1 cellular context compared by ENCODE assay signal in the genomic region with DNA sequence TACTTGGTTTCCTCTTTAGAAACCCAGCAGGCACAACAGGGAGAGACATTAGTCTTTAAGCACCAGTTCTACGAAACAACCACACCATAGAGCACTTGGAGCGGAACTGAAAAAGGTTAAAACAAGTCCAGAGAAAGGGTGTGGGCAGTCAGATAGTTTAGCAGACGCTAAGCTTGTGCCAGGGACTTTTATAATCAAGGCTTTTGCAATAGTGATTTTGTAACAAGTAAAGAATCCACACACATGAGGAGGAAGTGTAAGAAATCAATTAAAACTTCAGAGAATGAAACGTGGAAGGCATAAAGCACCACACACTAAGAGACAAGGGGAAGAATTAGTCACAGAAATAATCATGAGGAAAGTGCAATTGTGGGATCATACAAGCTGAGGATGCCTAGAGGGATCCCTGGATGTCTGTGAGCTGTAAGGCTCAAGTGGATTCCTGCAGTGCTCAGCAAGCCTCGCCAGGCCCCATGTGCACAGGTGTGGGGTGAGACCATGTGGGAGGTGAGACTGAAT.
A peak's percentile ranks its signal among the peaks of the same experiment; 100 is the strongest.
TF ChIP-seq lines count a peak whose summit lies in the region.

No MANE protein-coding gene starts in this region.

TF ChIP-seq in GM12878, 131 proteins besides CTCF, POLR2A, EP300 and RAD21 (continued from another document and continues in another):
- TF ChIP-seq, protein P1, sequence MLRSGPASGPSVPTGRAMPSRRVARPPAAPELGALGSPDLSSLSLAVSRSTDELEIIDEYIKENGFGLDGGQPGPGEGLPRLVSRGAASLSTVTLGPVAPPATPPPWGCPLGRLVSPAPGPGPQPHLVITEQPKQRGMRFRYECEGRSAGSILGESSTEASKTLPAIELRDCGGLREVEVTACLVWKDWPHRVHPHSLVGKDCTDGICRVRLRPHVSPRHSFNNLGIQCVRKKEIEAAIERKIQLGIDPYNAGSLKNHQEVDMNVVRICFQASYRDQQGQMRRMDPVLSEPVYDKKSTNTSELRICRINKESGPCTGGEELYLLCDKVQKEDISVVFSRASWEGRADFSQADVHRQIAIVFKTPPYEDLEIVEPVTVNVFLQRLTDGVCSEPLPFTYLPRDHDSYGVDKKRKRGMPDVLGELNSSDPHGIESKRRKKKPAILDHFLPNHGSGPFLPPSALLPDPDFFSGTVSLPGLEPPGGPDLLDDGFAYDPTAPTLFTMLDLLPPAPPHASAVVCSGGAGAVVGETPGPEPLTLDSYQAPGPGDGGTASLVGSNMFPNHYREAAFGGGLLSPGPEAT (IDR thresholded peaks at IDR 0.05; ENCODE audit: low read depth): peak; percentile 64
- no peak for TF ChIP-seq BRCA1 (IDR thresholded peaks at IDR 0.05; ENCODE audit: low read depth, low read length)
- TF ChIP-seq, protein P2, sequence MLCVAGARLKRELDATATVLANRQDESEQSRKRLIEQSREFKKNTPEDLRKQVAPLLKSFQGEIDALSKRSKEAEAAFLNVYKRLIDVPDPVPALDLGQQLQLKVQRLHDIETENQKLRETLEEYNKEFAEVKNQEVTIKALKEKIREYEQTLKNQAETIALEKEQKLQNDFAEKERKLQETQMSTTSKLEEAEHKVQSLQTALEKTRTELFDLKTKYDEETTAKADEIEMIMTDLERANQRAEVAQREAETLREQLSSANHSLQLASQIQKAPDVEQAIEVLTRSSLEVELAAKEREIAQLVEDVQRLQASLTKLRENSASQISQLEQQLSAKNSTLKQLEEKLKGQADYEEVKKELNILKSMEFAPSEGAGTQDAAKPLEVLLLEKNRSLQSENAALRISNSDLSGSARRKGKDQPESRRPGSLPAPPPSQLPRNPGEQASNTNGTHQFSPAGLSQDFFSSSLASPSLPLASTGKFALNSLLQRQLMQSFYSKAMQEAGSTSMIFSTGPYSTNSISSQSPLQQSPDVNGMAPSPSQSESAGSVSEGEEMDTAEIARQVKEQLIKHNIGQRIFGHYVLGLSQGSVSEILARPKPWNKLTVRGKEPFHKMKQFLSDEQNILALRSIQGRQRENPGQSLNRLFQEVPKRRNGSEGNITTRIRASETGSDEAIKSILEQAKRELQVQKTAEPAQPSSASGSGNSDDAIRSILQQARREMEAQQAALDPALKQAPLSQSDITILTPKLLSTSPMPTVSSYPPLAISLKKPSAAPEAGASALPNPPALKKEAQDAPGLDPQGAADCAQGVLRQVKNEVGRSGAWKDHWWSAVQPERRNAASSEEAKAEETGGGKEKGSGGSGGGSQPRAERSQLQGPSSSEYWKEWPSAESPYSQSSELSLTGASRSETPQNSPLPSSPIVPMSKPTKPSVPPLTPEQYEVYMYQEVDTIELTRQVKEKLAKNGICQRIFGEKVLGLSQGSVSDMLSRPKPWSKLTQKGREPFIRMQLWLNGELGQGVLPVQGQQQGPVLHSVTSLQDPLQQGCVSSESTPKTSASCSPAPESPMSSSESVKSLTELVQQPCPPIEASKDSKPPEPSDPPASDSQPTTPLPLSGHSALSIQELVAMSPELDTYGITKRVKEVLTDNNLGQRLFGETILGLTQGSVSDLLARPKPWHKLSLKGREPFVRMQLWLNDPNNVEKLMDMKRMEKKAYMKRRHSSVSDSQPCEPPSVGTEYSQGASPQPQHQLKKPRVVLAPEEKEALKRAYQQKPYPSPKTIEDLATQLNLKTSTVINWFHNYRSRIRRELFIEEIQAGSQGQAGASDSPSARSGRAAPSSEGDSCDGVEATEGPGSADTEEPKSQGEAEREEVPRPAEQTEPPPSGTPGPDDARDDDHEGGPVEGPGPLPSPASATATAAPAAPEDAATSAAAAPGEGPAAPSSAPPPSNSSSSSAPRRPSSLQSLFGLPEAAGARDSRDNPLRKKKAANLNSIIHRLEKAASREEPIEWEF (IDR thresholded peaks at IDR 0.05; ENCODE audit: insufficient replicate concordance, low read depth, low read length): no peak
- TF ChIP-seq SMAD1 (IDR thresholded peaks at IDR 0.05; ENCODE audit: low read depth, partially characterized antibody): no peak
- TF ChIP-seq, protein P3, sequence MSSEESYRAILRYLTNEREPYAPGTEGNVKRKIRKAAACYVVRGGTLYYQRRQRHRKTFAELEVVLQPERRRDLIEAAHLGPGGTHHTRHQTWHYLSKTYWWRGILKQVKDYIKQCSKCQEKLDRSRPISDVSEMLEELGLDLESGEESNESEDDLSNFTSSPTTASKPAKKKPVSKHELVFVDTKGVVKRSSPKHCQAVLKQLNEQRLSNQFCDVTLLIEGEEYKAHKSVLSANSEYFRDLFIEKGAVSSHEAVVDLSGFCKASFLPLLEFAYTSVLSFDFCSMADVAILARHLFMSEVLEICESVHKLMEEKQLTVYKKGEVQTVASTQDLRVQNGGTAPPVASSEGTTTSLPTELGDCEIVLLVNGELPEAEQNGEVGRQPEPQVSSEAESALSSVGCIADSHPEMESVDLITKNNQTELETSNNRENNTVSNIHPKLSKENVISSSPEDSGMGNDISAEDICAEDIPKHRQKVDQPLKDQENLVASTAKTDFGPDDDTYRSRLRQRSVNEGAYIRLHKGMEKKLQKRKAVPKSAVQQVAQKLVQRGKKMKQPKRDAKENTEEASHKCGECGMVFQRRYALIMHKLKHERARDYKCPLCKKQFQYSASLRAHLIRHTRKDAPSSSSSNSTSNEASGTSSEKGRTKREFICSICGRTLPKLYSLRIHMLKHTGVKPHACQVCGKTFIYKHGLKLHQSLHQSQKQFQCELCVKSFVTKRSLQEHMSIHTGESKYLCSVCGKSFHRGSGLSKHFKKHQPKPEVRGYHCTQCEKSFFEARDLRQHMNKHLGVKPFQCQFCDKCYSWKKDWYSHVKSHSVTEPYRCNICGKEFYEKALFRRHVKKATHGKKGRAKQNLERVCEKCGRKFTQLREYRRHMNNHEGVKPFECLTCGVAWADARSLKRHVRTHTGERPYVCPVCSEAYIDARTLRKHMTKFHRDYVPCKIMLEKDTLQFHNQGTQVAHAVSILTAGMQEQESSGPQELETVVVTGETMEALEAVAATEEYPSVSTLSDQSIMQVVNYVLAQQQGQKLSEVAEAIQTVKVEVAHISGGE (CRISPR knock-in tag; IDR thresholded peaks at IDR 0.05): no peak
- TF ChIP-seq BMI1 (IDR thresholded peaks at IDR 0.05; ENCODE audit: borderline replicate concordance): no peak
- TF ChIP-seq MYB (IDR thresholded peaks at IDR 0.05; ENCODE audit: borderline replicate concordance, low read depth, low read length): no peak
- no peak for TF ChIP-seq SRF (IDR thresholded peaks at IDR 0.05; ENCODE audit: low read depth in 2 of 2, low read length in 2 of 2)
- TF ChIP-seq, protein P4, sequence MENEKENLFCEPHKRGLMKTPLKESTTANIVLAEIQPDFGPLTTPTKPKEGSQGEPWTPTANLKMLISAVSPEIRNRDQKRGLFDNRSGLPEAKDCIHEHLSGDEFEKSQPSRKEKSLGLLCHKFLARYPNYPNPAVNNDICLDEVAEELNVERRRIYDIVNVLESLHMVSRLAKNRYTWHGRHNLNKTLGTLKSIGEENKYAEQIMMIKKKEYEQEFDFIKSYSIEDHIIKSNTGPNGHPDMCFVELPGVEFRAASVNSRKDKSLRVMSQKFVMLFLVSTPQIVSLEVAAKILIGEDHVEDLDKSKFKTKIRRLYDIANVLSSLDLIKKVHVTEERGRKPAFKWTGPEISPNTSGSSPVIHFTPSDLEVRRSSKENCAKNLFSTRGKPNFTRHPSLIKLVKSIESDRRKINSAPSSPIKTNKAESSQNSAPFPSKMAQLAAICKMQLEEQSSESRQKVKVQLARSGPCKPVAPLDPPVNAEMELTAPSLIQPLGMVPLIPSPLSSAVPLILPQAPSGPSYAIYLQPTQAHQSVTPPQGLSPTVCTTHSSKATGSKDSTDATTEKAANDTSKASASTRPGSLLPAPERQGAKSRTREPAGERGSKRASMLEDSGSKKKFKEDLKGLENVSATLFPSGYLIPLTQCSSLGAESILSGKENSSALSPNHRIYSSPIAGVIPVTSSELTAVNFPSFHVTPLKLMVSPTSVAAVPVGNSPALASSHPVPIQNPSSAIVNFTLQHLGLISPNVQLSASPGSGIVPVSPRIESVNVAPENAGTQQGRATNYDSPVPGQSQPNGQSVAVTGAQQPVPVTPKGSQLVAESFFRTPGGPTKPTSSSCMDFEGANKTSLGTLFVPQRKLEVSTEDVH (IDR thresholded peaks at IDR 0.05; ENCODE audit: low read depth, partially characterized antibody): no peak
- TF ChIP-seq DPF2 (IDR thresholded peaks at IDR 0.05): peak; percentile 81
- TF ChIP-seq, protein P5, sequence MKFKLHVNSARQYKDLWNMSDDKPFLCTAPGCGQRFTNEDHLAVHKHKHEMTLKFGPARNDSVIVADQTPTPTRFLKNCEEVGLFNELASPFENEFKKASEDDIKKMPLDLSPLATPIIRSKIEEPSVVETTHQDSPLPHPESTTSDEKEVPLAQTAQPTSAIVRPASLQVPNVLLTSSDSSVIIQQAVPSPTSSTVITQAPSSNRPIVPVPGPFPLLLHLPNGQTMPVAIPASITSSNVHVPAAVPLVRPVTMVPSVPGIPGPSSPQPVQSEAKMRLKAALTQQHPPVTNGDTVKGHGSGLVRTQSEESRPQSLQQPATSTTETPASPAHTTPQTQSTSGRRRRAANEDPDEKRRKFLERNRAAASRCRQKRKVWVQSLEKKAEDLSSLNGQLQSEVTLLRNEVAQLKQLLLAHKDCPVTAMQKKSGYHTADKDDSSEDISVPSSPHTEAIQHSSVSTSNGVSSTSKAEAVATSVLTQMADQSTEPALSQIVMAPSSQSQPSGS (IDR thresholded peaks at IDR 0.05; ENCODE audit: low read length): no peak
- TF ChIP-seq PML (IDR thresholded peaks at IDR 0.05; ENCODE audit: low read length): no peak
- TF ChIP-seq, protein P6, sequence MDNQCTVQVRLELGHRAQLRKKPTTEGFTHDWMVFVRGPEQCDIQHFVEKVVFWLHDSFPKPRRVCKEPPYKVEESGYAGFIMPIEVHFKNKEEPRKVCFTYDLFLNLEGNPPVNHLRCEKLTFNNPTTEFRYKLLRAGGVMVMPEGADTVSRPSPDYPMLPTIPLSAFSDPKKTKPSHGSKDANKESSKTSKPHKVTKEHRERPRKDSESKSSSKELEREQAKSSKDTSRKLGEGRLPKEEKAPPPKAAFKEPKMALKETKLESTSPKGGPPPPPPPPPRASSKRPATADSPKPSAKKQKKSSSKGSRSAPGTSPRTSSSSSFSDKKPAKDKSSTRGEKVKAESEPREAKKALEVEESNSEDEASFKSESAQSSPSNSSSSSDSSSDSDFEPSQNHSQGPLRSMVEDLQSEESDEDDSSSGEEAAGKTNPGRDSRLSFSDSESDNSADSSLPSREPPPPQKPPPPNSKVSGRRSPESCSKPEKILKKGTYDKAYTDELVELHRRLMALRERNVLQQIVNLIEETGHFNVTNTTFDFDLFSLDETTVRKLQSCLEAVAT (IDR thresholded peaks at IDR 0.05): no peak
- TF ChIP-seq ZZZ3 (IDR thresholded peaks at IDR 0.05; ENCODE audit: control insufficient read depth, insufficient read length, low read depth): no peak
- no peak for TF ChIP-seq YY1 (IDR thresholded peaks at IDR 0.05; ENCODE audit: low read depth, low read length)
- no peak for TF ChIP-seq ASH2L (IDR thresholded peaks at IDR 0.05; ENCODE audit: borderline replicate concordance, low read depth)
- TF ChIP-seq GABPA (IDR thresholded peaks at IDR 0.05; ENCODE audit: low read depth): no peak
- TF ChIP-seq, protein P7, sequence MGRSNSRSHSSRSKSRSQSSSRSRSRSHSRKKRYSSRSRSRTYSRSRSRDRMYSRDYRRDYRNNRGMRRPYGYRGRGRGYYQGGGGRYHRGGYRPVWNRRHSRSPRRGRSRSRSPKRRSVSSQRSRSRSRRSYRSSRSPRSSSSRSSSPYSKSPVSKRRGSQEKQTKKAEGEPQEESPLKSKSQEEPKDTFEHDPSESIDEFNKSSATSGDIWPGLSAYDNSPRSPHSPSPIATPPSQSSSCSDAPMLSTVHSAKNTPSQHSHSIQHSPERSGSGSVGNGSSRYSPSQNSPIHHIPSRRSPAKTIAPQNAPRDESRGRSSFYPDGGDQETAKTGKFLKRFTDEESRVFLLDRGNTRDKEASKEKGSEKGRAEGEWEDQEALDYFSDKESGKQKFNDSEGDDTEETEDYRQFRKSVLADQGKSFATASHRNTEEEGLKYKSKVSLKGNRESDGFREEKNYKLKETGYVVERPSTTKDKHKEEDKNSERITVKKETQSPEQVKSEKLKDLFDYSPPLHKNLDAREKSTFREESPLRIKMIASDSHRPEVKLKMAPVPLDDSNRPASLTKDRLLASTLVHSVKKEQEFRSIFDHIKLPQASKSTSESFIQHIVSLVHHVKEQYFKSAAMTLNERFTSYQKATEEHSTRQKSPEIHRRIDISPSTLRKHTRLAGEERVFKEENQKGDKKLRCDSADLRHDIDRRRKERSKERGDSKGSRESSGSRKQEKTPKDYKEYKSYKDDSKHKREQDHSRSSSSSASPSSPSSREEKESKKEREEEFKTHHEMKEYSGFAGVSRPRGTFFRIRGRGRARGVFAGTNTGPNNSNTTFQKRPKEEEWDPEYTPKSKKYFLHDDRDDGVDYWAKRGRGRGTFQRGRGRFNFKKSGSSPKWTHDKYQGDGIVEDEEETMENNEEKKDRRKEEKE (IDR thresholded peaks at IDR 0.05): no peak
- TF ChIP-seq, protein P8, sequence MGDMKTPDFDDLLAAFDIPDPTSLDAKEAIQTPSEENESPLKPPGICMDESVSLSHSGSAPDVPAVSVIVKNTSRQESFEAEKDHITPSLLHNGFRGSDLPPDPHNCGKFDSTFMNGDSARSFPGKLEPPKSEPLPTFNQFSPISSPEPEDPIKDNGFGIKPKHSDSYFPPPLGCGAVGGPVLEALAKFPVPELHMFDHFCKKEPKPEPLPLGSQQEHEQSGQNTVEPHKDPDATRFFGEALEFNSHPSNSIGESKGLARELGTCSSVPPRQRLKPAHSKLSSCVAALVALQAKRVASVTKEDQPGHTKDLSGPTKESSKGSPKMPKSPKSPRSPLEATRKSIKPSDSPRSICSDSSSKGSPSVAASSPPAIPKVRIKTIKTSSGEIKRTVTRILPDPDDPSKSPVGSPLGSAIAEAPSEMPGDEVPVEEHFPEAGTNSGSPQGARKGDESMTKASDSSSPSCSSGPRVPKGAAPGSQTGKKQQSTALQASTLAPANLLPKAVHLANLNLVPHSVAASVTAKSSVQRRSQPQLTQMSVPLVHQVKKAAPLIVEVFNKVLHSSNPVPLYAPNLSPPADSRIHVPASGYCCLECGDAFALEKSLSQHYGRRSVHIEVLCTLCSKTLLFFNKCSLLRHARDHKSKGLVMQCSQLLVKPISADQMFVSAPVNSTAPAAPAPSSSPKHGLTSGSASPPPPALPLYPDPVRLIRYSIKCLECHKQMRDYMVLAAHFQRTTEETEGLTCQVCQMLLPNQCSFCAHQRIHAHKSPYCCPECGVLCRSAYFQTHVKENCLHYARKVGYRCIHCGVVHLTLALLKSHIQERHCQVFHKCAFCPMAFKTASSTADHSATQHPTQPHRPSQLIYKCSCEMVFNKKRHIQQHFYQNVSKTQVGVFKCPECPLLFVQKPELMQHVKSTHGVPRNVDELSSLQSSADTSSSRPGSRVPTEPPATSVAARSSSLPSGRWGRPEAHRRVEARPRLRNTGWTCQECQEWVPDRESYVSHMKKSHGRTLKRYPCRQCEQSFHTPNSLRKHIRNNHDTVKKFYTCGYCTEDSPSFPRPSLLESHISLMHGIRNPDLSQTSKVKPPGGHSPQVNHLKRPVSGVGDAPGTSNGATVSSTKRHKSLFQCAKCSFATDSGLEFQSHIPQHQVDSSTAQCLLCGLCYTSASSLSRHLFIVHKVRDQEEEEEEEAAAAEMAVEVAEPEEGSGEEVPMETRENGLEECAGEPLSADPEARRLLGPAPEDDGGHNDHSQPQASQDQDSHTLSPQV (IDR thresholded peaks at IDR 0.05): no peak
- TF ChIP-seq SMARCA5 (IDR thresholded peaks at IDR 0.05): peak; percentile 40; the same call in 1 of the 2 replicates
- no peak for TF ChIP-seq NFIC (IDR thresholded peaks at IDR 0.05; ENCODE audit: low read depth, low read length)
- no peak for TF ChIP-seq PAX5 (IDR thresholded peaks at IDR 0.05; ENCODE audit: borderline replicate concordance, low read depth, low read length)
- TF ChIP-seq, protein P9, sequence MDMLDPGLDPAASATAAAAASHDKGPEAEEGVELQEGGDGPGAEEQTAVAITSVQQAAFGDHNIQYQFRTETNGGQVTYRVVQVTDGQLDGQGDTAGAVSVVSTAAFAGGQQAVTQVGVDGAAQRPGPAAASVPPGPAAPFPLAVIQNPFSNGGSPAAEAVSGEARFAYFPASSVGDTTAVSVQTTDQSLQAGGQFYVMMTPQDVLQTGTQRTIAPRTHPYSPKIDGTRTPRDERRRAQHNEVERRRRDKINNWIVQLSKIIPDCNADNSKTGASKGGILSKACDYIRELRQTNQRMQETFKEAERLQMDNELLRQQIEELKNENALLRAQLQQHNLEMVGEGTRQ (IDR thresholded peaks at IDR 0.05; ENCODE audit: borderline replicate concordance, low read depth, low read length): no peak
